1 cellular context compared by ENCODE assay signal in the genomic region with DNA sequence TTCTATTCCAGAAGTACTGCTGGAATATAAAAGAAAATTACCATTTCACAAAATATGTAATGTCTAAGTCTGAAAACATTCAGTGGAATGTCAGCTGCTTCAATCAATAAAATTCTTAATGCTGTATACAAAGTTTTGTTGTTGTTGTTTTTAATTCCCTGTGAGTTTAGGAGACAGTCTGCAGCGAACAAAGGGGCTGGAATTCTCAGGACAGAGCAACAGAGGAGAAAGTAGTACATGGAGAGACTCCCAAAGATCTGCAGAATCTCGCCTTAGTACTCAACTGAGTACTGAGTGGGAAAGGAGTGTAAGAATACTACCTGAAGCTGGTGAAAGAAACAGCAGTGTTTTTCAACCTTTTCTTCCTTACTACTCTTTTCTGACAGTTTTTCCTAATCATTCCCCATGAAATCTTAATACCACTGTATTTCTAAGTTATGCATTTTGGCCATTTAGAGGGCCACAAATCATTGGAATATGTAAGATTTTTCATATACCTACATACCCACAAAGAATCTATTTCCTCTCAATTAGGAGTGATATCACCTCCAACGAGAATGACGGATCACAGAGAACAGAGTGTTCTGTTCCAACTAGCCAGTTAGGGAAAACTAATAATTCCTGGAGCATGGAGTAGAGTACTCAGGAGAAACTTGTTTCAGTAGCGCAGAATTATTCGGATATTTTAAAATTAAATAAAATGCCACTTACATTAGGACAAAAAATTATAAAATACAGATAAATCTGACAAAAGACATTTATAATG.
TF ChIP-seq lines count a peak whose summit lies in the region.

No MANE protein-coding gene starts in this region.

TF ChIP-seq in GM23338, 12 proteins besides CTCF, POLR2A, EP300 and RAD21 (continued from another document):
- TF ChIP-seq, protein P1, sequence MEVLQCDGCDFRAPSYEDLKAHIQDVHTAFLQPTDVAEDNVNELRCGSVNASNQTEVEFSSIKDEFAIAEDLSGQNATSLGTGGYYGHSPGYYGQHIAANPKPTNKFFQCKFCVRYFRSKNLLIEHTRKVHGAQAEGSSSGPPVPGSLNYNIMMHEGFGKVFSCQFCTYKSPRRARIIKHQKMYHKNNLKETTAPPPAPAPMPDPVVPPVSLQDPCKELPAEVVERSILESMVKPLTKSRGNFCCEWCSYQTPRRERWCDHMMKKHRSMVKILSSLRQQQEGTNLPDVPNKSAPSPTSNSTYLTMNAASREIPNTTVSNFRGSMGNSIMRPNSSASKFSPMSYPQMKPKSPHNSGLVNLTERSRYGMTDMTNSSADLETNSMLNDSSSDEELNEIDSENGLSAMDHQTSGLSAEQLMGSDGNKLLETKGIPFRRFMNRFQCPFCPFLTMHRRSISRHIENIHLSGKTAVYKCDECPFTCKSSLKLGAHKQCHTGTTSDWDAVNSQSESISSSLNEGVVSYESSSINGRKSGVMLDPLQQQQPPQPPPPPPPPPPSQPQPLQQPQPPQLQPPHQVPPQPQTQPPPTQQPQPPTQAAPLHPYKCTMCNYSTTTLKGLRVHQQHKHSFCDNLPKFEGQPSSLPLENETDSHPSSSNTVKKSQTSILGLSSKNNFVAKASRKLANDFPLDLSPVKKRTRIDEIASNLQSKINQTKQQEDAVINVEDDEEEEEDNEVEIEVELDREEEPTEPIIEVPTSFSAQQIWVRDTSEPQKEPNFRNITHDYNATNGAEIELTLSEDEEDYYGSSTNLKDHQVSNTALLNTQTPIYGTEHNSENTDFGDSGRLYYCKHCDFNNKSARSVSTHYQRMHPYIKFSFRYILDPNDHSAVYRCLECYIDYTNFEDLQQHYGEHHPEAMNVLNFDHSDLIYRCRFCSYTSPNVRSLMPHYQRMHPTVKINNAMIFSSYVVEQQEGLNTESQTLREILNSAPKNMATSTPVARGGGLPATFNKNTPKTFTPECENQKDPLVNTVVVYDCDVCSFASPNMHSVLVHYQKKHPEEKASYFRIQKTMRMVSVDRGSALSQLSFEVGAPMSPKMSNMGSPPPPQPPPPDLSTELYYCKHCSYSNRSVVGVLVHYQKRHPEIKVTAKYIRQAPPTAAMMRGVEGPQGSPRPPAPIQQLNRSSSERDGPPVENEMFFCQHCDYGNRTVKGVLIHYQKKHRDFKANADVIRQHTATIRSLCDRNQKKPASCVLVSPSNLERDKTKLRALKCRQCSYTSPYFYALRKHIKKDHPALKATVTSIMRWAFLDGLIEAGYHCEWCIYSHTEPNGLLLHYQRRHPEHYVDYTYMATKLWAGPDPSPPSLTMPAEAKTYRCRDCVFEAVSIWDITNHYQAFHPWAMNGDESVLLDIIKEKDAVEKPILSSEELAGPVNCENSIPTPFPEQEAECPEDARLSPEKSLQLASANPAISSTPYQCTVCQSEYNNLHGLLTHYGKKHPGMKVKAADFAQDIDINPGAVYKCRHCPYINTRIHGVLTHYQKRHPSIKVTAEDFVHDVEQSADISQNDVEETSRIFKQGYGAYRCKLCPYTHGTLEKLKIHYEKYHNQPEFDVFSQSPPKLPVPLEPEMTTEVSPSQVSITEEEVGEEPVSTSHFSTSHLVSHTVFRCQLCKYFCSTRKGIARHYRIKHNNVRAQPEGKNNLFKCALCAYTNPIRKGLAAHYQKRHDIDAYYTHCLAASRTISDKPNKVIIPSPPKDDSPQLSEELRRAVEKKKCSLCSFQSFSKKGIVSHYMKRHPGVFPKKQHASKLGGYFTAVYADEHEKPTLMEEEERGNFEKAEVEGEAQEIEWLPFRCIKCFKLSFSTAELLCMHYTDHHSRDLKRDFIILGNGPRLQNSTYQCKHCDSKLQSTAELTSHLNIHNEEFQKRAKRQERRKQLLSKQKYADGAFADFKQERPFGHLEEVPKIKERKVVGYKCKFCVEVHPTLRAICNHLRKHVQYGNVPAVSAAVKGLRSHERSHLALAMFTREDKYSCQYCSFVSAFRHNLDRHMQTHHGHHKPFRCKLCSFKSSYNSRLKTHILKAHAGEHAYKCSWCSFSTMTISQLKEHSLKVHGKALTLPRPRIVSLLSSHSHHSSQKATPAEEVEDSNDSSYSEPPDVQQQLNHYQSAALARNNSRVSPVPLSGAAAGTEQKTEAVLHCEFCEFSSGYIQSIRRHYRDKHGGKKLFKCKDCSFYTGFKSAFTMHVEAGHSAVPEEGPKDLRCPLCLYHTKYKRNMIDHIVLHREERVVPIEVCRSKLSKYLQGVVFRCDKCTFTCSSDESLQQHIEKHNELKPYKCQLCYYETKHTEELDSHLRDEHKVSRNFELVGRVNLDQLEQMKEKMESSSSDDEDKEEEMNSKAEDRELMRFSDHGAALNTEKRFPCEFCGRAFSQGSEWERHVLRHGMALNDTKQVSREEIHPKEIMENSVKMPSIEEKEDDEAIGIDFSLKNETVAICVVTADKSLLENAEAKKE (CRISPR knock-in tag; IDR thresholded peaks at IDR 0.05) = no peak
- no peak for TF ChIP-seq REST (IDR thresholded peaks at IDR 0.05; ENCODE audit: unreplicated experiment)
- TF ChIP-seq POLR2AphosphoS5 (IDR thresholded peaks at IDR 0.05; ENCODE audit: low read depth) = no peak
- no peak for TF ChIP-seq ETS1 (IDR thresholded peaks at IDR 0.05)
- TF ChIP-seq EZH2phosphoT487 (IDR thresholded peaks at IDR 0.05; ENCODE audit: unreplicated experiment) = no peak
